13 cellular contexts compared by ENCODE assay signal in the genomic region with DNA sequence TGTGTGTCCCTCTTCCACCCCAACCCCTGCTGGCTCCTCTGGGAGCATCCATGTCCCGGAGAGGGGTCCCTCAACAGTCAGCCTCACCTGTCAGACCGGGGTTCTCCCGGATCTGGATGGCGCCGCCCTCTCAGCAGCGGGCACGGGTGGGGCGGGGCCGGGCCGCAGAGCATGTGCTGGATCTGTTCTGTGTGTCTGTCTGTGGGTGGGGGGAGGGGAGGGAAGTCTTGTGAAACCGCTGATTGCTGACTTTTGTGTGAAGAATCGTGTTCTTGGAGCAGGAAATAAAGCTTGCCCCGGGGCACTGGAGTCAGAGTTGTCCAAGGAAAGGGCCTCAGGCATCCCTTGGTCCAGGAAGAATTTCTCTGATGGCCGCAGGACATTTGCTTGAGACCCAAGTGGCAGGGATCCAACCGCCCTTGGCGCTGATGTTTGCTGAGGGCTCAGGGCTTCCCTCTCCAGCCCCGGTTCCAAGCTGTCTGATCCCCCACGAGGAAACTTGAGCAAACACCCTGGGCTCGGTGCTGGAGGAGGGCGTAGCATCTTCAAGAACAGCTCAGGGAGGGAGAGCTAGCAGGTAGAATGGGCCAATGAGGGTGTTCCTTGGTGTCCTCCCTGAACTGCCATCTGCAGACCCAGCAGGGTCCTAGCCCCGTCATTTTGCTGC. TPM values are rescaled to one million over a fixed set of nuclear protein-coding genes. Genes with fewer than 3 reads are reported as not detected.
"Had no signal": no experiment of that assay in that cellular context is flagged by ENCODE, and none has a peak within 500 bp of the region (broad histone marks: within the 10 kb centered on the region; RNA-seq: fewer than 3 reads in every experiment).

No MANE protein-coding gene starts in this region.

- H3K9me3 ChIP-seq: right atrium auricular region, tibial nerve had no signal

- H3K27me3 ChIP-seq: right atrium auricular region had no signal

- H3K27ac ChIP-seq: right atrium auricular region, tibial nerve had no signal

- DNase-seq: activated CD4-positive, alpha-beta T cell treated with anti-CD3 and anti-CD28 coated beads for 48 hours; activated naive CD4-positive, alpha-beta T cell; activated naive CD8-positive, alpha-beta T cell treated with anti-CD3 and anti-CD28 coated beads, Interleukin-2, amount 50 U/mL, for 24 hours; cortex of kidney; effector CD8-positive, alpha-beta T cell; left colon; naive B cell had no signal

- H3K27ac Mint-ChIP-seq: activated naive CD8-positive, alpha-beta T cell treated with anti-CD3 and anti-CD28 coated beads, Interleukin-2, amount 50 U/mL, for 24 hours; activated T-helper 1 cell treated with anti-CD3 and anti-CD28 coated beads, Interleukin-12 subunit alpha, Interleukin-12 subunit beta, Interleukin-2, Interleukin-4 antibody, amounts not matched to agents 30 ng/mL and 10 ng/mL and 1 ng/mL, durations not matched to agents 14 hours and 24 hours and 36 hours; naive B cell; WTC11 had no signal

- H3K4me3 Mint-ChIP-seq: activated naive CD8-positive, alpha-beta T cell treated with anti-CD3 and anti-CD28 coated beads, Interleukin-2, amount 50 U/mL, for 24 hours; activated T-helper 1 cell treated with anti-CD3 and anti-CD28 coated beads, Interleukin-12 subunit alpha, Interleukin-12 subunit beta, Interleukin-2, Interleukin-4 antibody, amounts not matched to agents 30 ng/mL and 10 ng/mL and 1 ng/mL, durations not matched to agents 14 hours and 24 hours and 36 hours; naive B cell; WTC11 had no signal

- H3K4me3 ChIP-seq: lung, right atrium auricular region, smooth muscle cell, tibial nerve had no signal

- H3K9me3 Mint-ChIP-seq: activated naive CD8-positive, alpha-beta T cell treated with anti-CD3 and anti-CD28 coated beads, Interleukin-2, amount 50 U/mL, for 24 hours; activated T-helper 1 cell treated with anti-CD3 and anti-CD28 coated beads, Interleukin-12 subunit alpha, Interleukin-12 subunit beta, Interleukin-2, Interleukin-4 antibody, amounts not matched to agents 30 ng/mL and 10 ng/mL and 1 ng/mL, durations not matched to agents 14 hours and 24 hours and 36 hours; naive B cell; WTC11 had no signal

- H3K36me3 Mint-ChIP-seq: naive B cell, WTC11 had no signal

- H3K36me3 ChIP-seq: right atrium auricular region, tibial nerve had no signal

RNA-seq across cellular contexts. Expression of gene NXPH3, which starts 4.5 kb away (rescaled TPM):
- total RNA-seq: activated T-helper 1 cell treated with anti-CD3 and anti-CD28 coated beads, Interleukin-12 subunit alpha, Interleukin-12 subunit beta, Interleukin-2, Interleukin-4 antibody, amounts not matched to agents 30 ng/mL and 10 ng/mL and 1 ng/mL, durations not matched to agents 14 hours and 24 hours and 36 hours had no signal
